Comparison of ENCODE assay signal across 25 cellular contexts in genomic region chr3:94946683-94947082, GRCh38.
A peak's percentile ranks its signal among the peaks of the same experiment; 100 is the strongest.
DNase-seq lines count a peak whose midpoint lies in the region; ATAC-seq and TF ChIP-seq lines count a peak whose summit lies in the region.
"Had no signal": no experiment of that assay in that cellular context is flagged by ENCODE, and none has a peak within 500 bp of the region (broad histone marks: within the 10 kb centered on the region; RNA-seq: fewer than 3 reads in every experiment).

No MANE protein-coding gene starts in this region.

- H3K9ac ChIP-seq in neural progenitor cell: no peak overlapping the region
- H3K9ac ChIP-seq: BLaER1 had no signal

- H3K4me3 ChIP-seq in WERI-Rb-1 (ENCODE audit: low read depth, low read length): no peak overlapping the region
- no peak overlapping the region for H3K4me3 ChIP-seq in neural progenitor cell
- H3K4me3 ChIP-seq: BLaER1, GM12878 had no signal

- H4K20me1 ChIP-seq in neural progenitor cell (ENCODE audit: low read depth): no peaks in the 10 kb centered on the region
- H4K20me1 ChIP-seq: BLaER1 had no signal

- TF ChIP-seq CTCF in WERI-Rb-1 (IDR thresholded peaks at IDR 0.05; ENCODE audit: low read depth, low read length) (no peak), chondrocyte (IDR thresholded peaks at IDR 0.05) (no peak), neural progenitor cell (IDR thresholded peaks at IDR 0.05) (no peak)

- H3K27me3 Mint-ChIP-seq in chondrocyte (ENCODE audit: low read depth) (no peaks in the 10 kb centered on the region), neural progenitor cell (ENCODE audit: insufficient read depth, low read depth) (no peaks in the 10 kb centered on the region)
- no peaks in the 10 kb centered on the region for H3K27me3 Mint-ChIP-seq in stimulated activated memory B cell treated with anti-CD40 and anti-IgM and Interleukin-4, amounts not matched to agents 10 μg/mL and 1 μg/mL and 100 μg/mL, for 72 hours
- H3K27me3 Mint-ChIP-seq: CD4-positive, alpha-beta memory T cell; CD4-positive, CD25-positive, alpha-beta regulatory T cell; CD8-positive, alpha-beta memory T cell had no signal

- no peak overlapping the region for H3K4me2 ChIP-seq in neural progenitor cell
- H3K4me2 ChIP-seq: BLaER1 had no signal

- DNase-seq in WERI-Rb-1 (peak; percentile 57), chondrocyte (ENCODE audit: low spot score) (peak; percentile 57), neural progenitor cell (ENCODE audit: low spot score) (peak; percentile 4)
- DNase-seq: 8988T; ACHN; BE2C; C1 segment of cervical spinal cord; CD4-positive, alpha-beta memory T cell; CD4-positive, CD25-positive, alpha-beta regulatory T cell; CD8-positive, alpha-beta memory T cell; COR-L47; DMS 273 treated with DMSO at 0.1 percent for 48 hours; DMS153; DMS53; DMS79; DND-41; EL; GDM1 had no signal

- H3K27me3 ChIP-seq in WERI-Rb-1 (ENCODE audit: insufficient read depth, low read depth, severe bottlenecking) (peaks cover 31% of the 10 kb centered on the region), neural progenitor cell (no peaks in the 10 kb centered on the region)
- H3K27me3 ChIP-seq: BE2C, BLaER1 had no signal

- peak; percentile 20 for ATAC-seq in stimulated activated memory B cell treated with anti-CD40 and anti-IgM and Interleukin-4, amounts not matched to agents 10 μg/mL and 1 μg/mL and 100 μg/mL, for 72 hours
- ATAC-seq in GM19328 (IDR thresholded peaks at IDR 0.05; ENCODE audit: unreplicated experiment) (no peak), GM21381 (IDR thresholded peaks at IDR 0.05; ENCODE audit: unreplicated experiment) (no peak), HG03378 (IDR thresholded peaks at IDR 0.05; ENCODE audit: unreplicated experiment) (no peak)
- ATAC-seq: GM12878 had no signal

- no peak overlapping the region for H2AFZ ChIP-seq in neural progenitor cell (replicated peaks)

- H3K4me3 Mint-ChIP-seq in chondrocyte (ENCODE audit: unreplicated experiment) (no peak overlapping the region), neural progenitor cell (no peak overlapping the region)
- no peak overlapping the region for H3K4me3 Mint-ChIP-seq in stimulated activated memory B cell treated with anti-CD40 and anti-IgM and Interleukin-4, amounts not matched to agents 10 μg/mL and 1 μg/mL and 100 μg/mL, for 72 hours
- H3K4me3 Mint-ChIP-seq: CD14-positive monocyte; CD4-positive, alpha-beta memory T cell; CD4-positive, CD25-positive, alpha-beta regulatory T cell; CD8-positive, alpha-beta memory T cell had no signal

- H3K36me3 Mint-ChIP-seq in chondrocyte (ENCODE audit: low read depth): peaks cover 2% of the 10 kb centered on the region
- peaks cover 4% of the 10 kb centered on the region for H3K36me3 Mint-ChIP-seq in neural progenitor cell
- H3K36me3 Mint-ChIP-seq in stimulated activated memory B cell treated with anti-CD40 and anti-IgM and Interleukin-4, amounts not matched to agents 10 μg/mL and 1 μg/mL and 100 μg/mL, for 72 hours: no peaks in the 10 kb centered on the region
- H3K36me3 Mint-ChIP-seq: CD14-positive monocyte; CD4-positive, alpha-beta memory T cell; CD4-positive, CD25-positive, alpha-beta regulatory T cell; CD8-positive, alpha-beta memory T cell had no signal

- no peaks in the 10 kb centered on the region for H3F3A ChIP-seq in neural progenitor cell (ENCODE audit: low read depth)

- H3K4me1 Mint-ChIP-seq in chondrocyte (ENCODE audit: low read depth): no peaks in the 10 kb centered on the region
- peaks cover 4% of the 10 kb centered on the region for H3K4me1 Mint-ChIP-seq in neural progenitor cell
- no peaks in the 10 kb centered on the region for H3K4me1 Mint-ChIP-seq in stimulated activated memory B cell treated with anti-CD40 and anti-IgM and Interleukin-4, amounts not matched to agents 10 μg/mL and 1 μg/mL and 100 μg/mL, for 72 hours
- H3K4me1 Mint-ChIP-seq: CD14-positive monocyte; CD4-positive, alpha-beta memory T cell; CD4-positive, CD25-positive, alpha-beta regulatory T cell; CD8-positive, alpha-beta memory T cell had no signal

- peaks cover 26% of the 10 kb centered on the region for H3K9me3 Mint-ChIP-seq in chondrocyte (ENCODE audit: low read depth)
- peaks cover 21% of the 10 kb centered on the region for H3K9me3 Mint-ChIP-seq in neural progenitor cell
- peaks cover 9% of the 10 kb centered on the region for H3K9me3 Mint-ChIP-seq in stimulated activated memory B cell treated with anti-CD40 and anti-IgM and Interleukin-4, amounts not matched to agents 10 μg/mL and 1 μg/mL and 100 μg/mL, for 72 hours

- H3K27ac Mint-ChIP-seq in chondrocyte (ENCODE audit: unreplicated experiment) (no peak overlapping the region), neural progenitor cell (no peak overlapping the region)
- H3K27ac Mint-ChIP-seq in stimulated activated memory B cell treated with anti-CD40 and anti-IgM and Interleukin-4, amounts not matched to agents 10 μg/mL and 1 μg/mL and 100 μg/mL, for 72 hours: no peak overlapping the region
- H3K27ac Mint-ChIP-seq: CD14-positive monocyte; CD4-positive, alpha-beta memory T cell; CD4-positive, CD25-positive, alpha-beta regulatory T cell; CD8-positive, alpha-beta memory T cell had no signal

- no peaks in the 10 kb centered on the region for H3K79me2 ChIP-seq in neural progenitor cell (ENCODE audit: low read depth)

- no peaks in the 10 kb centered on the region for H3K4me1 ChIP-seq in neural progenitor cell
- H3K4me1 ChIP-seq: BE2C, BLaER1 had no signal

- no peaks in the 10 kb centered on the region for H3K36me3 ChIP-seq in WERI-Rb-1
- H3K36me3 ChIP-seq in neural progenitor cell: no peaks in the 10 kb centered on the region
- H3K36me3 ChIP-seq: BE2C, BLaER1 had no signal

- H3K27ac ChIP-seq in WERI-Rb-1: no peak overlapping the region
- no peak overlapping the region for H3K27ac ChIP-seq in neural progenitor cell
- H3K27ac ChIP-seq: BLaER1 had no signal

- H3K9me3 ChIP-seq in WERI-Rb-1 (ENCODE audit: severe bottlenecking): no peaks in the 10 kb centered on the region
- no peaks in the 10 kb centered on the region for H3K9me3 ChIP-seq in neural progenitor cell (ENCODE audit: low read depth)
- H3K9me3 ChIP-seq: BE2C, BLaER1 had no signal

Comparison
In these comparisons a context has a peak if more than half of its experiments do, and no peak if none do; other contexts are left out.
1. DNase-seq: peak in every context shown above with its lines; median percentile 57 in WERI-Rb-1; 57 in chondrocyte; 4 in neural progenitor cell.